In the genomic region with DNA sequence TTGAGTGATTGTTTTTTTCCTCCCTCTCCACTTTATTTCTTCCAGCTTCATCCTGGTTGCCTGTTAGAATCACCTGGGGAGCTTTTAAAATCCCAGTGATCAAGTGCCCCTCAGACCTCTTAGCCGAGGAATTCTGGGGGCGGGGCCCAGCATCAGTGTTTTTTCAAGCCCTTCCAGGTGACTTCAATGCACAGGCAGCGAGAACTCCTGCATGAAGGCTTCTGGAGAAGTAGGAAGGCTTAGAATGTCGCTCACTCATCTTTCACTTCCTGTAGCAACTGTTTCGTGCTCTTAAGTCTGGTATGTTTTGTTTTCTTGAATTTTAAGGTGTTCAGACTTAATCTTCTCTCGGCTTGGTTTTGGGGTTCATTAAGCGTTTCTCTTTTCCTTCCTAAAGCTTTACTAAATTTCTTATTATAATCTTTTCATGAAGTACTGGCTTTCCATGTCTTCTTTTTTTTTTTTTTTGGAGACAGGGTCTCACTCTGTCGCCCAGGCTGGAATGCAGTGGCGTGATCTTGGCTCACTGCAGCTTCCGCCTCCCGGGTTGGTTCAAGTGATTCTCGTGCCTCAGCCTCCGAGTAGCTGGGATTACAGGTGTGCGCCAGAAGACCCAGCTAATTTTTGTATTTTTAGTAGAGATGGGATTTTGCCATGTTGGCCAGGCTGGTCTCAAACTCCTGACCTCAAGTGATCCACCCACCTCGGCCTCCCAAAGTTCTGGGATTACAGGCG, we compare ENCODE assay signal across 2 cellular contexts.
TF ChIP-seq lines count a peak whose summit lies in the region.

No MANE protein-coding gene starts in this region.

TF ChIP-seq in HCT116, 20 proteins besides CTCF, POLR2A, EP300 and RAD21:
- no peak for TF ChIP-seq FOSL1 (IDR thresholded peaks at IDR 0.05; ENCODE audit: low read depth)
- TF ChIP-seq POLR2AphosphoS5 (IDR thresholded peaks at IDR 0.05; ENCODE audit: low read depth, low read length): no peak
- TF ChIP-seq, protein P1, sequence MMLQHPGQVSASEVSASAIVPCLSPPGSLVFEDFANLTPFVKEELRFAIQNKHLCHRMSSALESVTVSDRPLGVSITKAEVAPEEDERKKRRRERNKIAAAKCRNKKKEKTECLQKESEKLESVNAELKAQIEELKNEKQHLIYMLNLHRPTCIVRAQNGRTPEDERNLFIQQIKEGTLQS (IDR thresholded peaks at IDR 0.05): no peak
- TF ChIP-seq, protein P2, sequence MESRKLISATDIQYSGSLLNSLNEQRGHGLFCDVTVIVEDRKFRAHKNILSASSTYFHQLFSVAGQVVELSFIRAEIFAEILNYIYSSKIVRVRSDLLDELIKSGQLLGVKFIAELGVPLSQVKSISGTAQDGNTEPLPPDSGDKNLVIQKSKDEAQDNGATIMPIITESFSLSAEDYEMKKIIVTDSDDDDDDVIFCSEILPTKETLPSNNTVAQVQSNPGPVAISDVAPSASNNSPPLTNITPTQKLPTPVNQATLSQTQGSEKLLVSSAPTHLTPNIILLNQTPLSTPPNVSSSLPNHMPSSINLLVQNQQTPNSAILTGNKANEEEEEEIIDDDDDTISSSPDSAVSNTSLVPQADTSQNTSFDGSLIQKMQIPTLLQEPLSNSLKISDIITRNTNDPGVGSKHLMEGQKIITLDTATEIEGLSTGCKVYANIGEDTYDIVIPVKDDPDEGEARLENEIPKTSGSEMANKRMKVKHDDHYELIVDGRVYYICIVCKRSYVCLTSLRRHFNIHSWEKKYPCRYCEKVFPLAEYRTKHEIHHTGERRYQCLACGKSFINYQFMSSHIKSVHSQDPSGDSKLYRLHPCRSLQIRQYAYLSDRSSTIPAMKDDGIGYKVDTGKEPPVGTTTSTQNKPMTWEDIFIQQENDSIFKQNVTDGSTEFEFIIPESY (IDR thresholded peaks at IDR 0.05; ENCODE audit: extremely low read depth, insufficient replicate concordance, low read length): no peak
- no peak for TF ChIP-seq ZNF274 (IDR thresholded peaks at IDR 0.05; ENCODE audit: low read depth, low read length)
- TF ChIP-seq SP1 (IDR thresholded peaks at IDR 0.05; ENCODE audit: low read depth): no peak
- TF ChIP-seq EZH2phosphoT487 (IDR thresholded peaks at IDR 0.05; ENCODE audit: borderline replicate concordance): no peak
- no peak for TF ChIP-seq SRF (IDR thresholded peaks at IDR 0.05; ENCODE audit: low read depth)
- no peak for TF ChIP-seq ZFX (IDR thresholded peaks at IDR 0.05)
- TF ChIP-seq TCF7L2 (IDR thresholded peaks at IDR 0.05; ENCODE audit: borderline replicate concordance, extremely low read depth, insufficient read depth, insufficient read length): no peak
- TF ChIP-seq YY1 (IDR thresholded peaks at IDR 0.05; ENCODE audit: extremely low read depth, insufficient replicate concordance, low read depth, low read length): no peak
- no peak for TF ChIP-seq SIN3A (IDR thresholded peaks at IDR 0.05; ENCODE audit: low read depth)
- TF ChIP-seq, protein P3, sequence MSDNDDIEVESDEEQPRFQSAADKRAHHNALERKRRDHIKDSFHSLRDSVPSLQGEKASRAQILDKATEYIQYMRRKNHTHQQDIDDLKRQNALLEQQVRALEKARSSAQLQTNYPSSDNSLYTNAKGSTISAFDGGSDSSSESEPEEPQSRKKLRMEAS (IDR thresholded peaks at IDR 0.05): no peak
- TF ChIP-seq EZH2 (IDR thresholded peaks at IDR 0.05): no peak
- TF ChIP-seq CEBPB (IDR thresholded peaks at IDR 0.05; ENCODE audit: low read depth): no peak
- no peak for TF ChIP-seq JUND (IDR thresholded peaks at IDR 0.05)

TF ChIP-seq in K562, 482 proteins besides CTCF, POLR2A, EP300 and RAD21:
- TF ChIP-seq ZKSCAN8 (CRISPR knock-in tag; IDR thresholded peaks at IDR 0.05) (no peak), NR2C1 (IDR thresholded peaks at IDR 0.05) (peak; percentile 53; the same call in 1 of the 2 replicates), NR2C1 (tag; IDR thresholded peaks at IDR 0.05) (no peak)
- TF ChIP-seq, protein P4, sequence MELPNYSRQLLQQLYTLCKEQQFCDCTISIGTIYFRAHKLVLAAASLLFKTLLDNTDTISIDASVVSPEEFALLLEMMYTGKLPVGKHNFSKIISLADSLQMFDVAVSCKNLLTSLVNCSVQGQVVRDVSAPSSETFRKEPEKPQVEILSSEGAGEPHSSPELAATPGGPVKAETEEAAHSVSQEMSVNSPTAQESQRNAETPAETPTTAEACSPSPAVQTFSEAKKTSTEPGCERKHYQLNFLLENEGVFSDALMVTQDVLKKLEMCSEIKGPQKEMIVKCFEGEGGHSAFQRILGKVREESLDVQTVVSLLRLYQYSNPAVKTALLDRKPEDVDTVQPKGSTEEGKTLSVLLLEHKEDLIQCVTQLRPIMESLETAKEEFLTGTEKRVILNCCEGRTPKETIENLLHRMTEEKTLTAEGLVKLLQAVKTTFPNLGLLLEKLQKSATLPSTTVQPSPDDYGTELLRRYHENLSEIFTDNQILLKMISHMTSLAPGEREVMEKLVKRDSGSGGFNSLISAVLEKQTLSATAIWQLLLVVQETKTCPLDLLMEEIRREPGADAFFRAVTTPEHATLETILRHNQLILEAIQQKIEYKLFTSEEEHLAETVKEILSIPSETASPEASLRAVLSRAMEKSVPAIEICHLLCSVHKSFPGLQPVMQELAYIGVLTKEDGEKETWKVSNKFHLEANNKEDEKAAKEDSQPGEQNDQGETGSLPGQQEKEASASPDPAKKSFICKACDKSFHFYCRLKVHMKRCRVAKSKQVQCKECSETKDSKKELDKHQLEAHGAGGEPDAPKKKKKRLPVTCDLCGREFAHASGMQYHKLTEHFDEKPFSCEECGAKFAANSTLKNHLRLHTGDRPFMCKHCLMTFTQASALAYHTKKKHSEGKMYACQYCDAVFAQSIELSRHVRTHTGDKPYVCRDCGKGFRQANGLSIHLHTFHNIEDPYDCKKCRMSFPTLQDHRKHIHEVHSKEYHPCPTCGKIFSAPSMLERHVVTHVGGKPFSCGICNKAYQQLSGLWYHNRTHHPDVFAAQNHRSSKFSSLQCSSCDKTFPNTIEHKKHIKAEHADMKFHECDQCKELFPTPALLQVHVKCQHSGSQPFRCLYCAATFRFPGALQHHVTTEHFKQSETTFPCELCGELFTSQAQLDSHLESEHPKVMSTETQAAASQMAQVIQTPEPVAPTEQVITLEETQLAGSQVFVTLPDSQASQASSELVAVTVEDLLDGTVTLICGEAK (IDR thresholded peaks at IDR 0.05): peak; percentile 64; the same call in 1 of the 2 replicates
- TF ChIP-seq, protein P4 (CRISPR knock-in tag; IDR thresholded peaks at IDR 0.05): no peak
